1 cellular context compared by ENCODE assay signal in genomic region chr10:14910953-14911352, GRCh38.
TF ChIP-seq lines count a peak whose summit lies in the region.

No MANE protein-coding gene starts in this region.

TF ChIP-seq in H1, 55 proteins besides CTCF, POLR2A, EP300 and RAD21:
- TF ChIP-seq BACH1 (IDR thresholded peaks at IDR 0.05; ENCODE audit: low read length) (no peak), FOSL1 (IDR thresholded peaks at IDR 0.05; ENCODE audit: insufficient read depth, low read depth, low read length) (no peak), SIX5 (IDR thresholded peaks at IDR 0.05; ENCODE audit: low read depth, low read length) (no peak), MAX (IDR thresholded peaks at IDR 0.05) (peak; percentile 81), KDM1A (IDR thresholded peaks at IDR 0.05; ENCODE audit: borderline replicate concordance, low read length) (no peak), NRF1 (IDR thresholded peaks at IDR 0.05; ENCODE audit: low read depth, low read length) (no peak), E2F6 (IDR thresholded peaks at IDR 0.05) (peak; percentile 65; the same call in 1 of the 2 replicates), CHD7 (IDR thresholded peaks at IDR 0.05; ENCODE audit: insufficient replicate concordance, low read length) (no peak), POLR2AphosphoS5 (IDR thresholded peaks at IDR 0.05; ENCODE audit: low read depth, low read length) (0 out of 2 replicates have a peak, but pooled peaks have one; percentile 26)
